ENCODE assay signal across 11 cellular contexts in genomic region chr11:47267858-47268257, GRCh38. TPM values are rescaled to one million over a fixed set of nuclear protein-coding genes. Genes with fewer than 3 reads are reported as not detected.
A peak's percentile ranks its signal among the peaks of the same experiment; 100 is the strongest.
DNase-seq lines count a peak whose midpoint lies in the region; ATAC-seq and TF ChIP-seq lines count a peak whose summit lies in the region.
"Had no signal": no experiment of that assay in that cellular context is flagged by ENCODE, and none has a peak within 500 bp of the region (broad histone marks: within the 10 kb centered on the region; RNA-seq: fewer than 3 reads in every experiment).

No MANE protein-coding gene starts in this region.

- no peak overlapping the region for H4K8ac ChIP-seq in mesendoderm (ENCODE audit: low read depth, low read length)

- intact Hi-C loops in activated naive CD4-positive, alpha-beta T cell treated with anti-CD3 and anti-CD28 coated beads for 36 hours (cut with micrococcal nuclease), result loop anchor here (5.0 to 10.0 kb wide), 3 partner anchors 374 to 737 kb away; partner anchors contain the start of genes CKAP5 and MTCH2
- intact Hi-C loops in activated T-helper 1 cell treated with anti-CD3 and anti-CD28 coated beads, Interleukin-12 subunit alpha, Interleukin-12 subunit beta, Interleukin-2, Interleukin-4 antibody, amounts not matched to agents 30 ng/mL and 10 ng/mL and 1 ng/mL, durations not matched to agents 14 hours and 24 hours and 36 hours (cut with micrococcal nuclease), result loop anchor here (2.0 to 5.0 kb wide), 5 partner anchors 33 to 1421 kb away; partner anchors contain the start of genes CKAP5, CRY2, PHF21A and SLC39A13
- intact Hi-C loops in right cardiac atrium (cut with DNase I), result loop anchor here in 1 of 4 donors (5.0 kb wide), 1 partner anchor 91 kb away; the partner anchor contains the start of gene ARFGAP2

- no peak for DNase-seq in activated naive CD4-positive, alpha-beta T cell treated with anti-CD3 and anti-CD28 coated beads for 36 hours
- DNase-seq in activated naive CD4-positive, alpha-beta T cell treated with Interleukin-2 at 50 U/mL for 16 hours, result no peak
- no peak for DNase-seq in activated T-helper 1 cell treated with anti-CD3 and anti-CD28 coated beads, Interleukin-12 subunit alpha, Interleukin-12 subunit beta, Interleukin-2, Interleukin-4 antibody, amounts not matched to agents 30 ng/mL and 10 ng/mL and 1 ng/mL, durations not matched to agents 14 hours and 24 hours and 36 hours (ENCODE audit: low spot score)
- DNase-seq in mesendoderm (peak; percentile 45), right cardiac atrium (no peak), GF-D8 (lab: John Stamatoyannopoulos, UW) (no peak), MM.1S (no peak)
- DNase-seq: activated CD4-positive, alpha-beta T cell treated with anti-CD3 and anti-CD28 coated beads, Interleukin-2, amount 50 U/mL, for 4 hours; NCI-H2171; uterus had no signal

- no peak overlapping the region for H3K4me3 Mint-ChIP-seq in activated naive CD4-positive, alpha-beta T cell treated with anti-CD3 and anti-CD28 coated beads for 36 hours
- no peak overlapping the region for H3K4me3 Mint-ChIP-seq in activated T-helper 1 cell treated with anti-CD3 and anti-CD28 coated beads, Interleukin-12 subunit alpha, Interleukin-12 subunit beta, Interleukin-2, Interleukin-4 antibody, amounts not matched to agents 30 ng/mL and 10 ng/mL and 1 ng/mL, durations not matched to agents 14 hours and 24 hours and 36 hours

- H3K4me1 Mint-ChIP-seq in activated naive CD4-positive, alpha-beta T cell treated with anti-CD3 and anti-CD28 coated beads for 36 hours (ENCODE audit: low read depth), result peaks cover 51% of the 10 kb centered on the region
- H3K4me1 Mint-ChIP-seq in activated T-helper 1 cell treated with anti-CD3 and anti-CD28 coated beads, Interleukin-12 subunit alpha, Interleukin-12 subunit beta, Interleukin-2, Interleukin-4 antibody, amounts not matched to agents 30 ng/mL and 10 ng/mL and 1 ng/mL, durations not matched to agents 14 hours and 24 hours and 36 hours (ENCODE audit: low read depth), result peaks cover 52% of the 10 kb centered on the region

- peaks cover 1% of the 10 kb centered on the region for H3K36me3 Mint-ChIP-seq in activated naive CD4-positive, alpha-beta T cell treated with anti-CD3 and anti-CD28 coated beads for 36 hours (ENCODE audit: low read depth)
- H3K36me3 Mint-ChIP-seq in activated T-helper 1 cell treated with anti-CD3 and anti-CD28 coated beads, Interleukin-12 subunit alpha, Interleukin-12 subunit beta, Interleukin-2, Interleukin-4 antibody, amounts not matched to agents 30 ng/mL and 10 ng/mL and 1 ng/mL, durations not matched to agents 14 hours and 24 hours and 36 hours (ENCODE audit: low read depth), result peaks cover 3% of the 10 kb centered on the region

- no peak overlapping the region for H2BK120ac ChIP-seq in mesendoderm (ENCODE audit: low read depth, low read length)

- H3K18ac ChIP-seq in mesendoderm (ENCODE audit: low read length), result no peak overlapping the region

- H3F3A ChIP-seq in MM.1S (ENCODE audit: insufficient read depth, low read length), result peaks cover 17% of the 10 kb centered on the region

- H3K27me3 ChIP-seq in mesendoderm (ENCODE audit: insufficient read depth, low read length, poor library complexity) (no peaks in the 10 kb centered on the region), right cardiac atrium (ENCODE audit: control insufficient read depth, insufficient read depth) (no peaks in the 10 kb centered on the region), MM.1S (replicated peaks; ENCODE audit: insufficient read depth, low read length) (no peaks in the 10 kb centered on the region)
- H3K27me3 ChIP-seq: uterus had no signal

- H3K9me2 ChIP-seq in MM.1S (replicated peaks; ENCODE audit: insufficient read depth, low read length), result no peaks in the 10 kb centered on the region

- no peaks in the 10 kb centered on the region for H3K27me3 Mint-ChIP-seq in activated naive CD4-positive, alpha-beta T cell treated with anti-CD3 and anti-CD28 coated beads for 36 hours (ENCODE audit: low read depth)
- H3K27me3 Mint-ChIP-seq in activated T-helper 1 cell treated with anti-CD3 and anti-CD28 coated beads, Interleukin-12 subunit alpha, Interleukin-12 subunit beta, Interleukin-2, Interleukin-4 antibody, amounts not matched to agents 30 ng/mL and 10 ng/mL and 1 ng/mL, durations not matched to agents 14 hours and 24 hours and 36 hours (ENCODE audit: insufficient read depth), result no peaks in the 10 kb centered on the region

- H3K4me3 ChIP-seq in mesendoderm (ENCODE audit: low read length) (no peak overlapping the region), right cardiac atrium (ENCODE audit: low read length) (no peak overlapping the region), MM.1S (ENCODE audit: low read length) (no peak overlapping the region)
- H3K4me3 ChIP-seq: uterus had no signal

- CTCF ChIA-PET in activated naive CD4-positive, alpha-beta T cell treated with anti-CD3 and anti-CD28 coated beads for 36 hours (lab: Charles Lee), result interaction anchor here (1.0 to 1.6 kb wide), 5 partner anchors 8 to 91 kb away, joined by 3 to 13 read pairs (median 4); partner anchors contain the start of genes ACP2 and ARFGAP2

- peak overlapping the region; percentile 11 for H3K27ac Mint-ChIP-seq in activated naive CD4-positive, alpha-beta T cell treated with anti-CD3 and anti-CD28 coated beads for 36 hours
- H3K27ac Mint-ChIP-seq in activated T-helper 1 cell treated with anti-CD3 and anti-CD28 coated beads, Interleukin-12 subunit alpha, Interleukin-12 subunit beta, Interleukin-2, Interleukin-4 antibody, amounts not matched to agents 30 ng/mL and 10 ng/mL and 1 ng/mL, durations not matched to agents 14 hours and 24 hours and 36 hours, result peak overlapping the region; percentile 92

- no peak overlapping the region for H4K5ac ChIP-seq in mesendoderm (ENCODE audit: low read length)

- H3K4ac ChIP-seq in mesendoderm (ENCODE audit: low read depth, low read length), result no peak overlapping the region

- H2BK5ac ChIP-seq in mesendoderm (ENCODE audit: low read length), result no peak overlapping the region

- H2AK5ac ChIP-seq in mesendoderm (ENCODE audit: low read length), result peak overlapping the region; percentile 50

- H3K9me3 ChIP-seq in right cardiac atrium (ENCODE audit: control insufficient read depth, low read length) (no peaks in the 10 kb centered on the region), MM.1S (replicated peaks; ENCODE audit: insufficient read depth, low read length) (no peaks in the 10 kb centered on the region)
- H3K9me3 ChIP-seq: uterus had no signal

- no peak for TF ChIP-seq CTCF in MM.1S (IDR thresholded peaks at IDR 0.05; ENCODE audit: low read length)

- ATAC-seq in right cardiac atrium, result no peak

- H2AFZ ChIP-seq in MM.1S (ENCODE audit: low read length), result no peak overlapping the region

- peaks cover 6% of the 10 kb centered on the region for H3K79me1 ChIP-seq in mesendoderm (ENCODE audit: low read length)

- no peaks in the 10 kb centered on the region for H3K9me3 Mint-ChIP-seq in activated naive CD4-positive, alpha-beta T cell treated with anti-CD3 and anti-CD28 coated beads for 36 hours
- no peaks in the 10 kb centered on the region for H3K9me3 Mint-ChIP-seq in activated T-helper 1 cell treated with anti-CD3 and anti-CD28 coated beads, Interleukin-12 subunit alpha, Interleukin-12 subunit beta, Interleukin-2, Interleukin-4 antibody, amounts not matched to agents 30 ng/mL and 10 ng/mL and 1 ng/mL, durations not matched to agents 14 hours and 24 hours and 36 hours

- no peak overlapping the region for H3K4me2 ChIP-seq in mesendoderm (ENCODE audit: low read length)
- no peak overlapping the region for H3K4me2 ChIP-seq in MM.1S (ENCODE audit: low read depth, low read length)

- no peak overlapping the region for H3K23ac ChIP-seq in mesendoderm (ENCODE audit: low read length)

- H2BK15ac ChIP-seq in mesendoderm (replicated peaks; ENCODE audit: low read depth), result no peak overlapping the region

- H3K36me3 ChIP-seq in mesendoderm (ENCODE audit: control insufficient read depth, insufficient read depth, low read length) (no peaks in the 10 kb centered on the region), MM.1S (replicated peaks; ENCODE audit: insufficient read depth, low read length) (no peaks in the 10 kb centered on the region)
- H3K36me3 ChIP-seq: uterus had no signal

- H3K79me2 ChIP-seq in mesendoderm (ENCODE audit: control insufficient read depth, insufficient read depth, low read length) (peaks cover 12% of the 10 kb centered on the region), MM.1S (ENCODE audit: low read length) (peaks cover 25% of the 10 kb centered on the region)

- WGBS in mesendoderm (ENCODE audit: extremely low coverage, insufficient coverage, low lambda C conversion rate), result no CpG with 5 or more reads among the region's 4 CpGs
- WGBS in right cardiac atrium, result 63% methylated on average over 4 of the region's 4 CpGs

- H4K20me1 ChIP-seq in MM.1S (ENCODE audit: insufficient read depth, low read length), result 0 out of 2 replicates have a peak, but pooled peaks cover 8% of the 10 kb centered on the region

- H3K27ac ChIP-seq in mesendoderm (ENCODE audit: low read depth, low read length) (peak overlapping the region; percentile 1), temporal lobe (ENCODE audit: low read depth, low read length) (peak overlapping the region; percentile 92), right cardiac atrium (ENCODE audit: low read length) (no peak overlapping the region), MM.1S (ENCODE audit: low read length) (no peak overlapping the region)

- H3K4me1 ChIP-seq in mesendoderm (ENCODE audit: control insufficient read depth, low read depth, low read length), result peaks cover 11% of the 10 kb centered on the region
- H3K4me1 ChIP-seq in right cardiac atrium (ENCODE audit: control insufficient read depth, insufficient read depth, low read length), result peaks cover 9% of the 10 kb centered on the region
- H3K4me1 ChIP-seq in MM.1S (ENCODE audit: low read length), result peaks cover 26% of the 10 kb centered on the region

- peak overlapping the region; percentile 95 for H3K56ac ChIP-seq in mesendoderm (ENCODE audit: low read length)

- H3K9ac ChIP-seq in mesendoderm (ENCODE audit: low read length), result no peak overlapping the region
- no peak overlapping the region for H3K9ac ChIP-seq in MM.1S (ENCODE audit: low read length)

RNA-seq across cellular contexts. Expression of gene MADD, which starts 2.1 kb away (rescaled TPM):
- total RNA-seq in activated naive CD4-positive, alpha-beta T cell treated with anti-CD3 and anti-CD28 coated beads for 36 hours, result 10 to 100 TPM; 49.9 to 52.2 TPM
- 75.9 and 85.2 TPM in 2 replicates for total RNA-seq in activated T-helper 1 cell treated with anti-CD3 and anti-CD28 coated beads, Interleukin-12 subunit alpha, Interleukin-12 subunit beta, Interleukin-2, Interleukin-4 antibody, amounts not matched to agents 30 ng/mL and 10 ng/mL and 1 ng/mL, durations not matched to agents 14 hours and 24 hours and 36 hours
- 11.0 TPM for polyA plus RNA-seq in mesendoderm (2013, experiment 1 of 2)
- 10.4 TPM for polyA plus RNA-seq in mesendoderm (2013, experiment 2 of 2)
- 67.9 TPM for total RNA-seq in temporal lobe
- 10 to 100 TPM; 42.2 to 73.7 (median 54.7) TPM for total RNA-seq in right cardiac atrium
- polyA plus RNA-seq in right cardiac atrium, result 27.9 TPM

RNA-seq across cellular contexts. Expression of gene NR1H3, which starts 10.1 kb away (rescaled TPM):
- 10 to 100 TPM; 10.4 to 11.3 TPM for total RNA-seq in activated naive CD4-positive, alpha-beta T cell treated with anti-CD3 and anti-CD28 coated beads for 36 hours
- total RNA-seq in activated T-helper 1 cell treated with anti-CD3 and anti-CD28 coated beads, Interleukin-12 subunit alpha, Interleukin-12 subunit beta, Interleukin-2, Interleukin-4 antibody, amounts not matched to agents 30 ng/mL and 10 ng/mL and 1 ng/mL, durations not matched to agents 14 hours and 24 hours and 36 hours, result 8.5 and 9.9 TPM in 2 replicates
- polyA plus RNA-seq in mesendoderm (2013, experiment 1 of 2), result 9.3 TPM
- 9.5 TPM for polyA plus RNA-seq in mesendoderm (2013, experiment 2 of 2)
- 5.7 TPM for total RNA-seq in temporal lobe
- 10 to 100 TPM; 22.9 to 42.2 (median 34.2) TPM for total RNA-seq in right cardiac atrium
- polyA plus RNA-seq in right cardiac atrium, result 29.5 TPM

RNA-seq across cellular contexts. Expression of gene ACP2, which starts 19.2 kb away (rescaled TPM):
- total RNA-seq in activated naive CD4-positive, alpha-beta T cell treated with anti-CD3 and anti-CD28 coated beads for 36 hours, result 1 to 10 TPM; 8.0 to 9.3 TPM
- total RNA-seq in activated T-helper 1 cell treated with anti-CD3 and anti-CD28 coated beads, Interleukin-12 subunit alpha, Interleukin-12 subunit beta, Interleukin-2, Interleukin-4 antibody, amounts not matched to agents 30 ng/mL and 10 ng/mL and 1 ng/mL, durations not matched to agents 14 hours and 24 hours and 36 hours, result 31.8 and 33.8 TPM in 2 replicates
- 16.4 TPM for polyA plus RNA-seq in mesendoderm (2013, experiment 1 of 2)
- polyA plus RNA-seq in mesendoderm (2013, experiment 2 of 2), result 16.3 TPM
- total RNA-seq in temporal lobe, result 17.2 TPM
- 10 to 100 TPM; 21.7 to 25.9 (median 25.5) TPM for total RNA-seq in right cardiac atrium
- polyA plus RNA-seq in right cardiac atrium, result 24.7 TPM

RNA-seq across cellular contexts. Expression of gene DDB2, which starts 53.1 kb away (rescaled TPM):
- 100 to 1,000 TPM; 273 to 282 TPM for total RNA-seq in activated naive CD4-positive, alpha-beta T cell treated with anti-CD3 and anti-CD28 coated beads for 36 hours
- total RNA-seq in activated T-helper 1 cell treated with anti-CD3 and anti-CD28 coated beads, Interleukin-12 subunit alpha, Interleukin-12 subunit beta, Interleukin-2, Interleukin-4 antibody, amounts not matched to agents 30 ng/mL and 10 ng/mL and 1 ng/mL, durations not matched to agents 14 hours and 24 hours and 36 hours, result 134 and 142 TPM in 2 replicates
- polyA plus RNA-seq in mesendoderm (2013, experiment 1 of 2), result 21.6 TPM
- 22.0 TPM for polyA plus RNA-seq in mesendoderm (2013, experiment 2 of 2)
- total RNA-seq in temporal lobe, result 6.6 TPM
- 10 to 100 TPM in 3 of 4 donors, 1 to 10 TPM in 1; 9.2 to 12.4 (median 11.8) TPM for total RNA-seq in right cardiac atrium
- 10.5 TPM for polyA plus RNA-seq in right cardiac atrium

Comparison
In these comparisons a context has a peak if more than half of its experiments do, and no peak if none do; other contexts are left out.
1. H3K27ac ChIP-seq: peak in mesendoderm (single experiment) and temporal lobe (single experiment); none in right cardiac atrium (single experiment) and MM.1S (single experiment).